8 cellular contexts compared by ENCODE assay signal in genomic region chr20:62739581-62740285, GRCh38. TPM values are rescaled to one million over a fixed set of nuclear protein-coding genes. Genes with fewer than 3 reads are reported as not detected.
DNase-seq lines count a peak whose midpoint lies in the region; ATAC-seq and TF ChIP-seq lines count a peak whose summit lies in the region.

No MANE protein-coding gene starts in this region.

- no peaks in the 10 kb centered on the region for H3K9me3 Mint-ChIP-seq in nephron progenitor cell

- peak overlapping the region; percentile 66; the same call in 1 of the 2 replicates for H3K27ac ChIP-seq in ACC112 (ENCODE audit: low read depth, low read length)

- peaks cover 22% of the 10 kb centered on the region for H3K4me1 Mint-ChIP-seq in nephron progenitor cell

- H3K27ac Mint-ChIP-seq in nephron progenitor cell, result no peak overlapping the region

- peaks cover 10% of the 10 kb centered on the region for H3K27me3 Mint-ChIP-seq in nephron progenitor cell (ENCODE audit: low read depth, poor library complexity)

- H3K4me3 ChIP-seq in ACC112 (ENCODE audit: low read depth, low read length), result peak overlapping the region; percentile 58

- no peaks in the 10 kb centered on the region for H3K36me3 Mint-ChIP-seq in nephron progenitor cell (ENCODE audit: low read depth)

- intact Hi-C loops in Right ventricle myocardium inferior (cut with DNase I), result no loop called here

- no peak overlapping the region for H3K4me3 Mint-ChIP-seq in nephron progenitor cell

- peak; percentile 39 for ATAC-seq in GM19455 (IDR thresholded peaks at IDR 0.05; ENCODE audit: unreplicated experiment)
- no peak for ATAC-seq in Right ventricle myocardium inferior
- no peak for ATAC-seq in HG02840 (IDR thresholded peaks at IDR 0.05; ENCODE audit: low FRiP score, unreplicated experiment)

- no peaks in the 10 kb centered on the region for H3K36me3 ChIP-seq in ACC112 (ENCODE audit: insufficient read depth, low read length)

- H3K27me3 ChIP-seq in ACC112 (ENCODE audit: insufficient read depth, low read length), result no peaks in the 10 kb centered on the region

- DNase-seq in KG1 (lab: John Stamatoyannopoulos, UW), result peak; percentile 76
- peak; percentile 48 for DNase-seq in activated CD4-positive, alpha-beta T cell treated with anti-CD3 and anti-CD28 coated beads, Interleukin-2, amount 50 U/mL, for 1 hour
- DNase-seq in Right ventricle myocardium inferior (ENCODE audit: missing footprints), result peak; percentile 73
- DNase-seq in stimulated activated CD8-positive, alpha-beta memory T cell treated with anti-CD3 and anti-CD28 coated beads, Interleukin-7, amount 100 ng/mL, for 48 hours (ENCODE audit: extremely low read depth in 1 of 2, low read depth in 1 of 2), result peak; percentile 12 to 33
- DNase-seq in nephron progenitor cell, result no peak

- no peaks in the 10 kb centered on the region for H3K79me2 ChIP-seq in ACC112 (ENCODE audit: control insufficient read depth, insufficient read depth, low read length, unreplicated experiment)

- no peak for TF ChIP-seq CTCF in nephron progenitor cell (IDR thresholded peaks at IDR 0.05)

- peak overlapping the region; percentile 71 for H2AFZ ChIP-seq in ACC112 (ENCODE audit: low read length, unreplicated experiment)

- H3K4me1 ChIP-seq in ACC112 (ENCODE audit: control insufficient read depth, insufficient read depth, low read length, unreplicated experiment), result peaks cover 22% of the 10 kb centered on the region

RNA-seq across cellular contexts. Expression of gene NTSR1, which starts 31.1 kb away (rescaled TPM):
- total RNA-seq in Right ventricle myocardium inferior, result not detected

RNA-seq across cellular contexts. Expression of gene MRGBP, which starts 56.5 kb away (rescaled TPM):
- total RNA-seq in Right ventricle myocardium inferior, result 10.0 TPM
